ENCODE assay signal across 7 cellular contexts in genomic region chr2:231785413-231785812, GRCh38. TPM values are rescaled to one million over a fixed set of nuclear protein-coding genes. Genes with fewer than 3 reads are reported as not detected.
DNase-seq lines count a peak whose midpoint lies in the region; ATAC-seq, FAIRE-seq and TF ChIP-seq lines count a peak whose summit lies in the region.

No MANE protein-coding gene starts in this region.

- H3K27ac Mint-ChIP-seq in effector memory CD8-positive, alpha-beta T cell = peak overlapping the region; percentile 89 to 93
- peak overlapping the region; percentile 98 for H3K27ac Mint-ChIP-seq in progenitor cell of endocrine pancreas

- no peaks in the 10 kb centered on the region for H3K9me3 Mint-ChIP-seq in effector memory CD8-positive, alpha-beta T cell
- H3K9me3 Mint-ChIP-seq in progenitor cell of endocrine pancreas (ENCODE audit: low read depth) = no peaks in the 10 kb centered on the region

- no peak for ATAC-seq in effector memory CD8-positive, alpha-beta T cell (replicated peaks)

- H3K4me3 Mint-ChIP-seq in effector memory CD8-positive, alpha-beta T cell = peak overlapping the region; percentile 80 to 91
- H3K4me3 Mint-ChIP-seq in progenitor cell of endocrine pancreas (ENCODE audit: low read depth) = peak overlapping the region; percentile 79

- peaks cover 21% of the 10 kb centered on the region for H3K36me3 Mint-ChIP-seq in effector memory CD8-positive, alpha-beta T cell (ENCODE audit: insufficient read depth)
- peaks cover 5% of the 10 kb centered on the region for H3K36me3 Mint-ChIP-seq in progenitor cell of endocrine pancreas (ENCODE audit: insufficient read depth)

- H3K36me3 ChIP-seq in NT2/D1 (ENCODE audit: insufficient read depth, insufficient read length, low read length) = peaks cover 26% of the 10 kb centered on the region

- peak; percentile 14 for FAIRE-seq in GM19239 (lab: Jason Lieb, UNC)

- in situ Hi-C loops in G401 (cut with HindIII; ENCODE audit: low sequenced_read_pairs) = no loop called here

- H3K9ac ChIP-seq in NT2/D1 (ENCODE audit: insufficient read length, low read depth) = peak overlapping the region; percentile 92

- peaks cover 58 to 67% of the 10 kb centered on the region in 2 donors for H3K4me1 Mint-ChIP-seq in effector memory CD8-positive, alpha-beta T cell (ENCODE audit: low read depth in 2 of 2)
- peaks cover 32% of the 10 kb centered on the region for H3K4me1 Mint-ChIP-seq in progenitor cell of endocrine pancreas (ENCODE audit: low read depth)

- H3K27me3 Mint-ChIP-seq in effector memory CD8-positive, alpha-beta T cell = no peaks in the 10 kb centered on the region
- no peaks in the 10 kb centered on the region for H3K27me3 Mint-ChIP-seq in progenitor cell of endocrine pancreas

- no peaks in the 10 kb centered on the region for H3K9me3 ChIP-seq in NT2/D1 (ENCODE audit: insufficient read depth, low read length)

- TF ChIP-seq CTCF in progenitor cell of endocrine pancreas (IDR thresholded peaks at IDR 0.05; ENCODE audit: unreplicated experiment) = no peak

- H3K27me3 ChIP-seq in NT2/D1 (ENCODE audit: insufficient read depth, insufficient read length) = peaks cover 1% of the 10 kb centered on the region

- peaks cover 2% of the 10 kb centered on the region for H3K4me1 ChIP-seq in NT2/D1 (ENCODE audit: insufficient read depth, insufficient read length)

- DNase-seq in GM19239 (ENCODE audit: insufficient read length, low spot score) (no peak), NT2/D1 (ENCODE audit: low read depth, low spot score) (no peak), progenitor cell of endocrine pancreas (ENCODE audit: low spot score, unreplicated experiment) (no peak), 8988T (no peak), Kasumi-1 (lab: John Stamatoyannopoulos, UW) (no peak), G401 (ENCODE audit: low spot score) (no peak)
- no peak for DNase-seq in effector memory CD8-positive, alpha-beta T cell

- H3K4me3 ChIP-seq in NT2/D1 (ENCODE audit: insufficient read length, low read depth) = peak overlapping the region; percentile 93

RNA-seq across cellular contexts. Expression of gene COPS7B, which starts 0.8 kb away (rescaled TPM):
- 55.1 and 58.4 TPM in 2 replicates for total RNA-seq in progenitor cell of endocrine pancreas
- 60.0 and 96.3 TPM in 2 replicates for total RNA-seq in G401 (2014; rRNA removed; shearing (Covaris generic))

RNA-seq across cellular contexts. Expression of gene PDE6D, which starts 4.3 kb away (rescaled TPM):
- 21.9 and 23.3 TPM in 2 replicates for total RNA-seq in progenitor cell of endocrine pancreas
- 54.4 and 68.2 TPM in 2 replicates for total RNA-seq in G401 (2014; rRNA removed; shearing (Covaris generic))
